In genomic region chr11:121379145-121379810, GRCh38 we compare ENCODE assay signal across 8 cellular contexts.
DNase-seq lines count a peak whose midpoint lies in the region; ATAC-seq and TF ChIP-seq lines count a peak whose summit lies in the region.
"Not testable (repeated sequence)": the region's sequence is repeated elsewhere in the genome, so short reads cannot be mapped to it uniquely, and the experiment has no call there.

No MANE protein-coding gene starts in this region.

- not testable (repeated sequence) for TF ChIP-seq RAD21 in HCT116 (IDR thresholded peaks at IDR 0.05; ENCODE audit: low read depth)

- TF ChIP-seq POLR2A in HCT116 (IDR thresholded peaks at IDR 0.05; ENCODE audit: borderline replicate concordance, extremely low read depth, insufficient read depth, insufficient read length), result not testable (repeated sequence)

- not testable (repeated sequence) for H3K4me2 ChIP-seq in HCT116 (ENCODE audit: low read length); neural progenitor cell

- peaks cover 10% of the 10 kb centered on the region for H3K27me3 Mint-ChIP-seq in T-helper 2 cell treated with Interferon-gamma antibody and Interleukin-4, amounts not matched to agents 5 μg/mL and 100 μg/mL, for 36 hours (ENCODE audit: low read depth)
- H3K27me3 Mint-ChIP-seq in activated T-helper 1 cell treated with anti-CD3 and anti-CD28 coated beads, Interleukin-12 subunit alpha, Interleukin-12 subunit beta, Interleukin-2, Interleukin-4 antibody, amounts not matched to agents 30 ng/mL and 10 ng/mL and 1 ng/mL, durations not matched to agents 14 hours and 24 hours and 36 hours (ENCODE audit: insufficient read depth); endodermal cell (ENCODE audit: insufficient read depth); neural progenitor cell (ENCODE audit: insufficient read depth, low read depth): not testable (repeated sequence)

- H3F3A ChIP-seq in neural progenitor cell (ENCODE audit: low read depth), result not testable (repeated sequence)

- not testable (repeated sequence) for H3K36me3 Mint-ChIP-seq in T-helper 2 cell treated with Interferon-gamma antibody and Interleukin-4, amounts not matched to agents 5 μg/mL and 100 μg/mL, for 36 hours (ENCODE audit: low read depth); activated T-helper 1 cell treated with anti-CD3 and anti-CD28 coated beads, Interleukin-12 subunit alpha, Interleukin-12 subunit beta, Interleukin-2, Interleukin-4 antibody, amounts not matched to agents 30 ng/mL and 10 ng/mL and 1 ng/mL, durations not matched to agents 14 hours and 24 hours and 36 hours (ENCODE audit: low read depth); endodermal cell (ENCODE audit: low read depth); neural progenitor cell

- H3K79me2 ChIP-seq in HCT116 (ENCODE audit: insufficient read depth, low read length); neural progenitor cell (ENCODE audit: low read depth): not testable (repeated sequence)

- H3K27me3 ChIP-seq in HCT116 (ENCODE audit: insufficient read depth, low read length); endodermal cell (ENCODE audit: control insufficient read depth, insufficient read depth, low read length, poor library complexity, severe bottlenecking); neural progenitor cell: not testable (repeated sequence)

- H3K4me3 Mint-ChIP-seq in T-helper 2 cell treated with Interferon-gamma antibody and Interleukin-4, amounts not matched to agents 5 μg/mL and 100 μg/mL, for 36 hours, result peak overlapping the region; percentile 25
- H3K4me3 Mint-ChIP-seq in activated T-helper 1 cell treated with anti-CD3 and anti-CD28 coated beads, Interleukin-12 subunit alpha, Interleukin-12 subunit beta, Interleukin-2, Interleukin-4 antibody, amounts not matched to agents 30 ng/mL and 10 ng/mL and 1 ng/mL, durations not matched to agents 14 hours and 24 hours and 36 hours, result peak overlapping the region; percentile 16
- not testable (repeated sequence) for H3K4me3 Mint-ChIP-seq in endodermal cell, neural progenitor cell

- CTCF ChIA-PET in HCT116 (lab: Charles Lee), result not testable (repeated sequence)

- not testable (repeated sequence) for H3K27ac ChIP-seq in C4-2B; HCT116 (ENCODE audit: low read depth, low read length); endodermal cell (ENCODE audit: low read depth, low read length); neural progenitor cell

- not testable (repeated sequence) for H3K36me3 ChIP-seq in HCT116 (ENCODE audit: control insufficient read depth in 1 of 2, insufficient read depth in 2 of 2, low read length in 2 of 2); endodermal cell (ENCODE audit: control insufficient read depth, insufficient read depth, low read length); neural progenitor cell

- peak; percentile 73 for ATAC-seq in HCT116

- H2AFZ ChIP-seq in HCT116 (ENCODE audit: low read depth, low read length, poor library complexity, severe bottlenecking), result peak overlapping the region; percentile 32
- peak overlapping the region; percentile 47 for H2AFZ ChIP-seq in neural progenitor cell (replicated peaks)

- not testable (repeated sequence) for H3K9ac ChIP-seq in HCT116 (ENCODE audit: low read length); endodermal cell (ENCODE audit: extremely low read depth, low read length, poor library complexity, severe bottlenecking); neural progenitor cell

- DNase-seq in GM10266 (ENCODE audit: extremely low spot score); HCT116 (ENCODE audit: low read depth, low spot score); T-helper 2 cell treated with Interferon-gamma antibody and Interleukin-4, amounts not matched to agents 5 μg/mL and 100 μg/mL, for 36 hours (ENCODE audit: low spot score); activated T-helper 1 cell treated with anti-CD3 and anti-CD28 coated beads, Interleukin-12 subunit alpha, Interleukin-12 subunit beta, Interleukin-2, Interleukin-4 antibody, amounts not matched to agents 30 ng/mL and 10 ng/mL and 1 ng/mL, durations not matched to agents 14 hours and 24 hours and 36 hours (ENCODE audit: low spot score); neural progenitor cell (ENCODE audit: low spot score): not testable (repeated sequence)
- DNase-seq in NCI-H69 (lab: John Stamatoyannopoulos, UW) (peak; percentile 35), endodermal cell (peak; percentile 87)

- TF ChIP-seq CTCF in C4-2B (conservative IDR thresholded peaks at IDR 0.05) (peak; percentile 29), GM10266 (IDR thresholded peaks at IDR 0.05; ENCODE audit: control insufficient read depth, insufficient read depth, low read depth, missing control alignments) (peak; percentile 31), HCT116 (IDR thresholded peaks at IDR 0.05 in 2 of 3, conservative IDR thresholded peaks at IDR 0.05 in 1 of 3; ENCODE audit: borderline replicate concordance in 1 of 3, insufficient read depth in 1 of 3, low read depth in 2 of 3, low read length in 2 of 3) (peak in 2 of 3 experiments; percentile 32 to 36; a peak in 3 of 6 replicates), endodermal cell (conservative IDR thresholded peaks at IDR 0.05) (peak; percentile 80), neural progenitor cell (IDR thresholded peaks at IDR 0.05) (peak; percentile 32)

- WGBS in endodermal cell (ENCODE audit: insufficient coverage in 1 of 2, insufficient read length in 1 of 2), 2 experiments, result 85 to 100% methylated on average over 1 to 2 of the region's 2 CpGs

- H3K4me1 Mint-ChIP-seq in T-helper 2 cell treated with Interferon-gamma antibody and Interleukin-4, amounts not matched to agents 5 μg/mL and 100 μg/mL, for 36 hours (ENCODE audit: low read depth), result peaks cover 37% of the 10 kb centered on the region
- H3K4me1 Mint-ChIP-seq in activated T-helper 1 cell treated with anti-CD3 and anti-CD28 coated beads, Interleukin-12 subunit alpha, Interleukin-12 subunit beta, Interleukin-2, Interleukin-4 antibody, amounts not matched to agents 30 ng/mL and 10 ng/mL and 1 ng/mL, durations not matched to agents 14 hours and 24 hours and 36 hours (ENCODE audit: low read depth), result peaks cover 35% of the 10 kb centered on the region
- peaks cover 35% of the 10 kb centered on the region for H3K4me1 Mint-ChIP-seq in endodermal cell
- H3K4me1 Mint-ChIP-seq in neural progenitor cell, result not testable (repeated sequence)

- H4K20me1 ChIP-seq in HCT116 (ENCODE audit: insufficient read depth); neural progenitor cell (ENCODE audit: low read depth): not testable (repeated sequence)

- POLR2A ChIA-PET in HCT116 (lab: Charles Lee), result not testable (repeated sequence)

- intact Hi-C loops in HCT116 (cut with micrococcal nuclease); activated T-helper 1 cell treated with anti-CD3 and anti-CD28 coated beads, Interleukin-12 subunit alpha, Interleukin-12 subunit beta, Interleukin-2, Interleukin-4 antibody, amounts not matched to agents 30 ng/mL and 10 ng/mL and 1 ng/mL, durations not matched to agents 14 hours and 24 hours and 36 hours (cut with micrococcal nuclease): not testable (repeated sequence)

- not testable (repeated sequence) for H3K9me3 Mint-ChIP-seq in T-helper 2 cell treated with Interferon-gamma antibody and Interleukin-4, amounts not matched to agents 5 μg/mL and 100 μg/mL, for 36 hours; activated T-helper 1 cell treated with anti-CD3 and anti-CD28 coated beads, Interleukin-12 subunit alpha, Interleukin-12 subunit beta, Interleukin-2, Interleukin-4 antibody, amounts not matched to agents 30 ng/mL and 10 ng/mL and 1 ng/mL, durations not matched to agents 14 hours and 24 hours and 36 hours; endodermal cell; neural progenitor cell

- RAD21 ChIA-PET in HCT116 (lab: Charles Lee; ENCODE audit: low non-redundant PET in 1 of 2, low total read pairs in 2 of 2, uncharacterized antibody in 2 of 2, unreplicated experiment in 2 of 2), result not testable (repeated sequence)

- not testable (repeated sequence) for H3K4me1 ChIP-seq in HCT116 (ENCODE audit: control insufficient read depth in 1 of 2, insufficient read depth in 2 of 2, low read length in 2 of 2); endodermal cell (ENCODE audit: control insufficient read depth, insufficient read depth, low read length)
- H3K4me1 ChIP-seq in neural progenitor cell, result peaks cover 10% of the 10 kb centered on the region

- BruUV-seq in HCT116 (replicated peaks; lab: Mats Ljungman, UMichigan), result not testable (repeated sequence)

- H3K9me2 ChIP-seq in HCT116 (ENCODE audit: insufficient read depth), result not testable (repeated sequence)

- H3K4me3 ChIP-seq in HCT116 (replicated peaks in 1 of 2; ENCODE audit: low read depth in 1 of 2, low read length in 2 of 2); endodermal cell (ENCODE audit: low read length); neural progenitor cell: not testable (repeated sequence)

- not testable (repeated sequence) for H3K9me3 ChIP-seq in HCT116 (ENCODE audit: control insufficient read depth in 1 of 2, insufficient read depth in 1 of 2, low read depth in 1 of 2, low read length in 2 of 2); endodermal cell (ENCODE audit: control insufficient read depth, low read length); neural progenitor cell (ENCODE audit: low read depth)

- H3K27ac Mint-ChIP-seq in T-helper 2 cell treated with Interferon-gamma antibody and Interleukin-4, amounts not matched to agents 5 μg/mL and 100 μg/mL, for 36 hours, result not testable (repeated sequence)
- peak overlapping the region; percentile 14 for H3K27ac Mint-ChIP-seq in activated T-helper 1 cell treated with anti-CD3 and anti-CD28 coated beads, Interleukin-12 subunit alpha, Interleukin-12 subunit beta, Interleukin-2, Interleukin-4 antibody, amounts not matched to agents 30 ng/mL and 10 ng/mL and 1 ng/mL, durations not matched to agents 14 hours and 24 hours and 36 hours
- H3K27ac Mint-ChIP-seq in endodermal cell, result peak overlapping the region; percentile 75
- peak overlapping the region; percentile 0 for H3K27ac Mint-ChIP-seq in neural progenitor cell

Comparison
In these comparisons a context has a peak if more than half of its experiments do, and no peak if none do; other contexts are left out.
1. CTCF ChIP-seq: peak in every context shown above with its lines; median percentile 80 in endodermal cell; 34 in HCT116; 32 in neural progenitor cell; 31 in GM10266; 29 in C4-2B.